Comparison of ENCODE assay signal across 24 cellular contexts in genomic region chrX:155877288-155877687, GRCh38. TPM values are rescaled to one million over a fixed set of nuclear protein-coding genes. Genes with fewer than 3 reads are reported as not detected.
A peak's percentile ranks its signal among the peaks of the same experiment; 100 is the strongest.
DNase-seq lines count a peak whose midpoint lies in the region; ATAC-seq, FAIRE-seq and TF ChIP-seq lines count a peak whose summit lies in the region.
"Had no signal": no experiment of that assay in that cellular context is flagged by ENCODE, and none has a peak within 500 bp of the region (broad histone marks: within the 10 kb centered on the region; RNA-seq: fewer than 3 reads in every experiment).

No MANE protein-coding gene starts in this region.

- no peaks in the 10 kb centered on the region for H3K9me3 ChIP-seq in MM.1S (replicated peaks; ENCODE audit: insufficient read depth, low read length)
- H3K9me3 ChIP-seq: A549, Caco-2, SK-N-SH had no signal

- H3K9me2 ChIP-seq in MM.1S (replicated peaks; ENCODE audit: insufficient read depth, low read length), result no peaks in the 10 kb centered on the region
- H3K9me2 ChIP-seq: SK-N-SH had no signal

- H4K20me1 ChIP-seq in MM.1S (ENCODE audit: insufficient read depth, low read length), result no peaks in the 10 kb centered on the region

- H3K36me3 Mint-ChIP-seq in activated B cell treated with CpG ODN at 0.5 μM for 24 hours (ENCODE audit: low read depth), result peaks cover 2% of the 10 kb centered on the region
- no peaks in the 10 kb centered on the region for H3K36me3 Mint-ChIP-seq in stimulated activated naive B cell treated with anti-CD40 and anti-IgM and Interleukin-4, amounts not matched to agents 10 μg/mL and 1 μg/mL and 100 μg/mL, for 72 hours

- H3K9ac ChIP-seq in MM.1S (ENCODE audit: low read length), result no peak overlapping the region
- H3K9ac ChIP-seq: SK-N-SH had no signal

- no peak for TF ChIP-seq POLR2A in GM12891 (IDR thresholded peaks at IDR 0.05; ENCODE audit: low read depth, low read length)

- H3K4me1 Mint-ChIP-seq in activated B cell treated with CpG ODN at 0.5 μM for 24 hours, result peaks cover 23% of the 10 kb centered on the region
- H3K4me1 Mint-ChIP-seq in stimulated activated naive B cell treated with anti-CD40 and anti-IgM and Interleukin-4, amounts not matched to agents 10 μg/mL and 1 μg/mL and 100 μg/mL, for 72 hours, result peaks cover 11 to 20% of the 10 kb centered on the region in 2 donors
- H3K4me1 Mint-ChIP-seq: GM23338 had no signal

- H3K27ac Mint-ChIP-seq in activated B cell treated with CpG ODN at 0.5 μM for 24 hours, result peak overlapping the region; percentile 38
- peak overlapping the region; percentile 9 for H3K27ac Mint-ChIP-seq in stimulated activated naive B cell treated with anti-CD40 and anti-IgM and Interleukin-4, amounts not matched to agents 10 μg/mL and 1 μg/mL and 100 μg/mL, for 72 hours
- H3K27ac Mint-ChIP-seq: CD8-positive, alpha-beta T cell; GM23338; H9; T-helper 1 cell treated with Interleukin-12 subunit alpha and Interleukin-12 subunit beta and Interleukin-4 antibody, amounts not matched to agents 30 μg/mL and 1 μg/mL, for 36 hours had no signal

- CTCF ChIA-PET in activated B cell treated with CpG ODN at 0.5 μM for 24 hours (lab: Charles Lee), result no interaction called here

- H2AFZ ChIP-seq in MM.1S (ENCODE audit: low read length), result peak overlapping the region; percentile 42; the same call in 1 of the 2 replicates
- H2AFZ ChIP-seq: GM23338 had no signal

- no peak for FAIRE-seq in GM12891 (lab: Jason Lieb, UNC)
- FAIRE-seq: A549, RCC 7860 had no signal

- DNase-seq in GM12891 (ENCODE audit: insufficient read length, low spot score) (no peak), MM.1S (no peak), activated B cell treated with CpG ODN at 0.5 μM for 24 hours (no peak), T-helper 2 cell (no peak)
- no peak for DNase-seq in stimulated activated naive B cell treated with anti-CD40 and anti-IgM and Interleukin-4, amounts not matched to agents 10 μg/mL and 1 μg/mL and 100 μg/mL, for 72 hours
- DNase-seq: Caco-2; CD8-positive, alpha-beta T cell; DMS79 treated with DMSO at 0.1 percent for 48 hours; H9; Kasumi-1; NCI-H1048; NCI-H1417; NCI-H1694; NCI-H2029 treated with DMSO at 0.1 percent for 48 hours; NCI-H526 treated with DMSO at 0.1 percent for 48 hours; SK-N-SH; SW 1271 had no signal

- no peaks in the 10 kb centered on the region; the same call in 1 of the 2 replicates for H3K4me1 ChIP-seq in MM.1S (ENCODE audit: low read length)
- H3K4me1 ChIP-seq: Caco-2 had no signal

- H3K36me3 ChIP-seq in MM.1S (replicated peaks; ENCODE audit: insufficient read depth, low read length), result no peaks in the 10 kb centered on the region

- H3F3A ChIP-seq in MM.1S (ENCODE audit: insufficient read depth, low read length), result peaks cover 6% of the 10 kb centered on the region; the same call in 1 of the 2 replicates

- H3K4me2 ChIP-seq in MM.1S (ENCODE audit: low read depth, low read length), result peak overlapping the region; percentile 52; the same call in 1 of the 2 replicates
- H3K4me2 ChIP-seq: A549, GM23338, SK-N-SH had no signal

- TF ChIP-seq CTCF in MM.1S (IDR thresholded peaks at IDR 0.05; ENCODE audit: low read length) (no peak), activated B cell treated with CpG ODN at 0.5 μM for 24 hours (IDR thresholded peaks at IDR 0.05) (no peak)

- ATAC-seq in activated B cell treated with CpG ODN at 0.5 μM for 24 hours (ENCODE audit: low read depth) (no peak), GM19395 (IDR thresholded peaks at IDR 0.05; ENCODE audit: unreplicated experiment) (no peak), HG02970 (IDR thresholded peaks at IDR 0.05; ENCODE audit: low FRiP score, unreplicated experiment) (no peak)
- peak; percentile 29 for ATAC-seq in stimulated activated naive B cell treated with anti-CD40 and anti-IgM and Interleukin-4, amounts not matched to agents 10 μg/mL and 1 μg/mL and 100 μg/mL, for 72 hours (replicated peaks)
- ATAC-seq: A549; CD8-positive, alpha-beta T cell; GM23338 had no signal

- peak overlapping the region; percentile 22; the same call in 1 of the 2 replicates for H3K27ac ChIP-seq in MM.1S (ENCODE audit: low read length)
- H3K27ac ChIP-seq: A549, C4-2B had no signal

- peaks cover 2% of the 10 kb centered on the region for H3K9me3 Mint-ChIP-seq in activated B cell treated with CpG ODN at 0.5 μM for 24 hours
- H3K9me3 Mint-ChIP-seq in stimulated activated naive B cell treated with anti-CD40 and anti-IgM and Interleukin-4, amounts not matched to agents 10 μg/mL and 1 μg/mL and 100 μg/mL, for 72 hours, result peaks cover 0 to 5% of the 10 kb centered on the region in 2 donors
- H3K9me3 Mint-ChIP-seq: CD8-positive, alpha-beta T cell; T-helper 1 cell treated with Interleukin-12 subunit alpha and Interleukin-12 subunit beta and Interleukin-4 antibody, amounts not matched to agents 30 μg/mL and 1 μg/mL, for 36 hours had no signal

- POLR2A ChIA-PET in activated B cell treated with CpG ODN at 0.5 μM for 24 hours (lab: Charles Lee), result no interaction called here

- H3K79me2 ChIP-seq in MM.1S (ENCODE audit: low read length), result peaks cover 9% of the 10 kb centered on the region

- intact Hi-C loops in activated B cell treated with CpG ODN at 0.5 μM for 24 hours (cut with micrococcal nuclease), result no loop called here

- H3K27me3 Mint-ChIP-seq in activated B cell treated with CpG ODN at 0.5 μM for 24 hours, result peaks cover 2% of the 10 kb centered on the region
- peaks cover 5 to 12% of the 10 kb centered on the region in 2 donors for H3K27me3 Mint-ChIP-seq in stimulated activated naive B cell treated with anti-CD40 and anti-IgM and Interleukin-4, amounts not matched to agents 10 μg/mL and 1 μg/mL and 100 μg/mL, for 72 hours

- no peak overlapping the region for H3K4me3 Mint-ChIP-seq in activated B cell treated with CpG ODN at 0.5 μM for 24 hours
- H3K4me3 Mint-ChIP-seq in stimulated activated naive B cell treated with anti-CD40 and anti-IgM and Interleukin-4, amounts not matched to agents 10 μg/mL and 1 μg/mL and 100 μg/mL, for 72 hours, result peak overlapping the region; percentile 27 to 66
- H3K4me3 Mint-ChIP-seq: CD8-positive, alpha-beta T cell; GM23338; H9; T-helper 1 cell treated with Interleukin-12 subunit alpha and Interleukin-12 subunit beta and Interleukin-4 antibody, amounts not matched to agents 30 μg/mL and 1 μg/mL, for 36 hours had no signal

- no peak overlapping the region for H3K4me3 ChIP-seq in MM.1S (ENCODE audit: low read length)
- H3K4me3 ChIP-seq: A549, GM23338 had no signal

- no peaks in the 10 kb centered on the region for H3K27me3 ChIP-seq in MM.1S (replicated peaks; ENCODE audit: insufficient read depth, low read length)

TF ChIP-seq in GM12891, 5 proteins besides CTCF, POLR2A, EP300 and RAD21:
- TF ChIP-seq SPI1 (IDR thresholded peaks at IDR 0.05; ENCODE audit: low read depth, low read length) (peak; percentile 63), POLR2AphosphoS5 (IDR thresholded peaks at IDR 0.05; ENCODE audit: low read depth, low read length) (no peak), POU2F2 (IDR thresholded peaks at IDR 0.05; ENCODE audit: low read depth, low read length) (no peak), PAX5 (IDR thresholded peaks at IDR 0.05; ENCODE audit: insufficient read depth, low read length, severe bottlenecking) (no peak), TAF1 (IDR thresholded peaks at IDR 0.05; ENCODE audit: low read depth, low read length) (no peak)

RNA-seq across cellular contexts. Expression of gene VAMP7, which starts 3.9 kb away (rescaled TPM):
- polyA plus RNA-seq in GM12891 (2012; ENCODE audit: low read depth, missing spikeins), result 20.3 TPM
- 23.3 and 25.7 TPM in 2 replicates for total RNA-seq in activated B cell treated with CpG ODN at 0.5 μM for 24 hours

Comparison
In these comparisons a context has a peak if more than half of its experiments do, and no peak if none do; other contexts are left out.
1. ATAC-seq: peak in stimulated activated naive B cell treated with anti-CD40 and anti-IgM and Interleukin-4, amounts not matched to agents 10 μg/mL and 1 μg/mL and 100 μg/mL, for 72 hours (2 of 2); none in activated B cell treated with CpG ODN at 0.5 μM for 24 hours (single experiment), GM19395 (single experiment) and HG02970 (single experiment).